Comparison of ENCODE assay signal across 1 cellular context in the genomic region with DNA sequence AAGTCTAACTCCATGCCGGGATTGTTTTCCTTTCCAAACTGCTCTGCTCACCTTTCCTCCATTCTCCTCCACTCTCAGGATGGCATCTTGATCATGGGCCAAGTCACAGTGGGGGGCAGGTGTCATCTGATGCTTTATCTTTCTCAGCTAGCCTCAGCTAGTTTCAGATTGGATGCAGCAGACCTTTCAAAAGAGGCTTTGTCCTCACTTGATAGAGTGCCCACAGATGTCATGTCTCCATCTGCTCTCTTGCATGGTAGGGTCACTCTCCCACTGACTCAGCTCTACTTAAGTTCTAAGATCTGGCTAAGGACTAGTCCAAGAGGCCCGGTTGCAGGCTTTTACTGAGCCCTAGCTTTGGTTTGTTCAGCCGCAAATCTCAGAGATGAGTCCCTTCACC.
TF ChIP-seq lines count a peak whose summit lies in the region.

No MANE protein-coding gene starts in this region.

TF ChIP-seq in IMR-90, 13 proteins besides CTCF, POLR2A, EP300 and RAD21:
- TF ChIP-seq MAZ (IDR thresholded peaks at IDR 0.05; ENCODE audit: borderline replicate concordance, low read depth, low read length) (no peak), NFE2L2 (IDR thresholded peaks at IDR 0.05; ENCODE audit: low read depth, low read length) (no peak)
